In genomic region chr7:92178928-92179373, GRCh38 we compare ENCODE assay signal across 8 cellular contexts. TPM values are rescaled to one million over a fixed set of nuclear protein-coding genes. Genes with fewer than 3 reads are reported as not detected.
DNase-seq lines count a peak whose midpoint lies in the region; ATAC-seq, FAIRE-seq and TF ChIP-seq lines count a peak whose summit lies in the region.

Gene LRRD1, minus strand, starts transcription at chr7:92179142. Its CDS starts 13,940 bp downstream, at chr7:92165202.

- peak; percentile 81 to 95 (median 86) for DNase-seq in CD8-positive, alpha-beta T cell
- DNase-seq in HL-60 (ENCODE audit: low read depth in 1 of 2, low spot score in 1 of 2) (peak; percentile 55 to 85), RCC 7860 (ENCODE audit: low spot score) (peak; percentile 67), activated gamma-delta T cell (lab: John Stamatoyannopoulos, UW) (peak; percentile 71), foreskin fibroblast (peak; percentile 75 to 92)

- peak within 1 kb of the TSS; percentile 24 for H3K27ac ChIP-seq in CD8-positive, alpha-beta T cell (ENCODE audit: low read depth, low read length)
- H3K27ac ChIP-seq in HL-60 (replicated peaks) (no peak within 1 kb of the TSS), neural cell (ENCODE audit: low read length) (no peak within 1 kb of the TSS)

- no peaks in the 10 kb centered on the region for H3K36me3 ChIP-seq in CD8-positive, alpha-beta T cell (ENCODE audit: insufficient read depth, low read length)
- H3K36me3 ChIP-seq in neural cell (ENCODE audit: insufficient read depth, low read length) = no peaks in the 10 kb centered on the region

- H3K4me1 Mint-ChIP-seq in CD8-positive, alpha-beta T cell (ENCODE audit: low read depth) = peaks cover 5% of the 10 kb centered on the region
- peaks cover 7% of the 10 kb centered on the region for H3K4me1 Mint-ChIP-seq in stimulated activated naive CD8-positive, alpha-beta T cell treated with anti-CD3 and anti-CD28 coated beads, Interleukin-15, Interleukin-2, amounts not matched to agents 100 ng/mL and 50 ng/mL, for 24 hours (ENCODE audit: low read depth)

- H3K36me3 Mint-ChIP-seq in CD8-positive, alpha-beta T cell = no peaks in the 10 kb centered on the region
- H3K36me3 Mint-ChIP-seq in stimulated activated naive CD8-positive, alpha-beta T cell treated with anti-CD3 and anti-CD28 coated beads, Interleukin-15, Interleukin-2, amounts not matched to agents 100 ng/mL and 50 ng/mL, for 24 hours (ENCODE audit: low read depth) = no peaks in the 10 kb centered on the region

- H3K79me2 ChIP-seq in neural cell (replicated peaks; ENCODE audit: insufficient read depth, low read length) = no peaks in the 10 kb centered on the region

- intact Hi-C loops in CD8-positive, alpha-beta T cell (cut with DNase I, micrococcal nuclease) = loop anchor here (1.0 to 5.0 kb wide), 7 partner anchors 33 to 349 kb away; partner anchors contain the start of genes ANKIB1 (in 2 of the 2), CYP51A1 (in 2 of the 2), GATAD1 (in 2 of the 2) and KRIT1 (in 2 of the 2)

- H3K9me2 ChIP-seq in neural cell (ENCODE audit: insufficient read depth, low read length) = no peaks in the 10 kb centered on the region

- TF ChIP-seq CTCF in CD8-positive, alpha-beta T cell (IDR thresholded peaks at IDR 0.05) = peak; percentile 97
- TF ChIP-seq CTCF in HL-60 (IDR thresholded peaks at IDR 0.05; ENCODE audit: insufficient read depth, low read length) (peak; percentile 77), foreskin fibroblast (IDR thresholded peaks at IDR 0.05; ENCODE audit: low read depth, low read length) (peak; percentile 94), neural cell (IDR thresholded peaks at IDR 0.05; ENCODE audit: poor library complexity, severe bottlenecking) (peak; percentile 48)

- H3K4me3 ChIP-seq in CD8-positive, alpha-beta T cell (ENCODE audit: low read depth, low read length) = peak within 1 kb of the TSS; percentile 64
- H3K4me3 ChIP-seq in HL-60 (replicated peaks; ENCODE audit: insufficient read depth, low read length) (peak within 1 kb of the TSS; percentile 42), foreskin fibroblast (ENCODE audit: low read depth in 1 of 2, low read length in 2 of 2) (peak within 1 kb of the TSS; percentile 43 to 53), neural cell (ENCODE audit: low read length) (no peak within 1 kb of the TSS)

- FAIRE-seq in RCC 7860 (lab: Jason Lieb, UNC) = no peak

- H3K4me3 Mint-ChIP-seq in CD8-positive, alpha-beta T cell = peak within 1 kb of the TSS; percentile 82
- peak within 1 kb of the TSS; percentile 75 for H3K4me3 Mint-ChIP-seq in stimulated activated naive CD8-positive, alpha-beta T cell treated with anti-CD3 and anti-CD28 coated beads, Interleukin-15, Interleukin-2, amounts not matched to agents 100 ng/mL and 50 ng/mL, for 24 hours

- no peak for TF ChIP-seq EP300 in neural cell (conservative IDR thresholded peaks at IDR 0.05; ENCODE audit: poor library complexity, severe bottlenecking)

- H3K27me3 ChIP-seq in CD8-positive, alpha-beta T cell (ENCODE audit: insufficient read depth, low read length) = no peaks in the 10 kb centered on the region
- no peaks in the 10 kb centered on the region for H3K27me3 ChIP-seq in HL-60 (ENCODE audit: insufficient read depth, poor library complexity, severe bottlenecking)
- no peaks in the 10 kb centered on the region for H3K27me3 ChIP-seq in neural cell (ENCODE audit: insufficient read depth, low read depth, low read length)

- H3K9me3 Mint-ChIP-seq in CD8-positive, alpha-beta T cell = no peaks in the 10 kb centered on the region
- H3K9me3 Mint-ChIP-seq in stimulated activated naive CD8-positive, alpha-beta T cell treated with anti-CD3 and anti-CD28 coated beads, Interleukin-15, Interleukin-2, amounts not matched to agents 100 ng/mL and 50 ng/mL, for 24 hours = no peaks in the 10 kb centered on the region

- no peak for TF ChIP-seq RAD21 in neural cell (conservative IDR thresholded peaks at IDR 0.05)

- H3K9ac ChIP-seq in neural cell (ENCODE audit: low read length) = no peak within 1 kb of the TSS

- peaks cover 3% of the 10 kb centered on the region for H3K4me1 ChIP-seq in CD8-positive, alpha-beta T cell (ENCODE audit: insufficient read depth, low read length)

- H3F3A ChIP-seq in neural cell (ENCODE audit: insufficient read depth, low read length, poor library complexity, severe bottlenecking) = no peaks in the 10 kb centered on the region

- H3K4me2 ChIP-seq in neural cell (ENCODE audit: low read length) = no peak within 1 kb of the TSS

- H3K27me3 Mint-ChIP-seq in CD8-positive, alpha-beta T cell (ENCODE audit: low read depth) = peaks cover 6% of the 10 kb centered on the region
- peaks cover 11% of the 10 kb centered on the region for H3K27me3 Mint-ChIP-seq in stimulated activated naive CD8-positive, alpha-beta T cell treated with anti-CD3 and anti-CD28 coated beads, Interleukin-15, Interleukin-2, amounts not matched to agents 100 ng/mL and 50 ng/mL, for 24 hours

- no peak within 1 kb of the TSS for H3K27ac Mint-ChIP-seq in CD8-positive, alpha-beta T cell
- no peak within 1 kb of the TSS for H3K27ac Mint-ChIP-seq in stimulated activated naive CD8-positive, alpha-beta T cell treated with anti-CD3 and anti-CD28 coated beads, Interleukin-15, Interleukin-2, amounts not matched to agents 100 ng/mL and 50 ng/mL, for 24 hours

- H3K9me3 ChIP-seq in CD8-positive, alpha-beta T cell (ENCODE audit: low read length) = no peaks in the 10 kb centered on the region
- H3K9me3 ChIP-seq in neural cell (ENCODE audit: low read length) = no peaks in the 10 kb centered on the region

- H2AFZ ChIP-seq in neural cell (ENCODE audit: low read depth, low read length) = no peak within 1 kb of the TSS

- H4K20me1 ChIP-seq in neural cell (ENCODE audit: insufficient read depth) = no peaks in the 10 kb centered on the region

- POLR2A ChIA-PET in CD8-positive, alpha-beta T cell (lab: Charles Lee) = interaction anchor here (1.0 to 1.5 kb wide), 2 partner anchors 45 to 268 kb away, joined by 4 to 5 read pairs; partner anchors contain the start of genes CYP51A1 and GATAD1

- peak; percentile 100 for ATAC-seq in CD8-positive, alpha-beta T cell
- ATAC-seq in GM19463 (IDR thresholded peaks at IDR 0.05; ENCODE audit: unreplicated experiment) = peak; percentile 100

- CTCF ChIA-PET in CD8-positive, alpha-beta T cell (lab: Charles Lee) = interaction anchor here (0.5 to 1.8 kb wide), 8 partner anchors 14 to 269 kb away, joined by 3 to 12 read pairs (median 4); partner anchors contain the start of gene GATAD1

TF ChIP-seq in neural cell, 6 proteins besides CTCF, POLR2A, EP300 and RAD21:
- TF ChIP-seq TAF1 (IDR thresholded peaks at IDR 0.05; ENCODE audit: low read depth) = no peak
- TF ChIP-seq EZH2 (IDR thresholded peaks at IDR 0.05; ENCODE audit: borderline replicate concordance, insufficient read depth, low read length, poor library complexity, severe bottlenecking) = no peak
- TF ChIP-seq MXI1 (conservative IDR thresholded peaks at IDR 0.05; ENCODE audit: poor library complexity, severe bottlenecking) = no peak

RNA-seq across cellular contexts. Expression of gene LRRD1, which starts in this region (rescaled TPM):
- not detected for total RNA-seq in CD8-positive, alpha-beta T cell
- 2.6 and 2.7 TPM in 2 replicates for polyA plus RNA-seq in neural cell
- polyA minus RNA-seq in neural cell = 2.2 and 3.6 TPM in 2 replicates

Comparison
In these comparisons a context has a peak if more than half of its experiments do, and no peak if none do; other contexts are left out.
1. Peak in DNase-seq, ATAC-seq, H3K4me3 ChIP-seq and H3K27ac ChIP-seq in CD8-positive, alpha-beta T cell; RNA of the gene not detected or under 1 TPM.